3 cellular contexts compared by ENCODE assay signal in the genomic region with DNA sequence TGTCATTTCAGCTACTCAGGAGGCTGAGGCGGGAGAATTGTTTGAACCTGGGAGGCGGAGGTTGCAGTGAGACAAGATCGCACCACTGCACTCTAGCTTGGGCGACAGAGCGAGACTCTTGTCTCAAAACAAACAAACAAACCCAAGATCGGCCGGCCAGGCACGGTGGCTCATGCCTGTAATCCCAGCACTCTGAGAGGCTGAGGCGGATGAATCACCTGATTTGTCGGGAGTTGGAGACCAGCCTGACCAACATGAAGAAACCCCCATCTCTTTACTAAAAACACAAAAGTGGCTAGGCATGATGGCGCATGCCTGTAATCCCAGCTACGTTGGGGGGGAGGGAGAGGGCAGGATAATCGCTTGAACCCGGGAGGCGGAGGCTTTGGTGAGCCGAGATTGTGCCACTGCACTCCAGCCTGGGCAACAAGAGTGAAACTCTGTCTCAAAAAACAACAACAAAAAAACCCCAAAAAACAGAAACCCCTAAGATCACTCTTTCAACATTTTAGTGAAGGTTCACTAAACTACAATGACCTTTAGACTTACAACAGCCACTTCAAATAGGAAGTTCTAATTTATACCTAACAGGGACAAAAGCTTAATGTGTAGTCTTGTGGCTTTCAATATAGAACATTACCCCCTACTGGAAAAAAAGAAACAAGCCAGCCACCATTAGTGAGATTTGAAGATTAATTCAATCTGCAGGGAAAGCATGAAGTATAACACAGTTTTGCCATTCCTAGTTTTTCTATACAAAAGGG.
TF ChIP-seq lines count a peak whose summit lies in the region.

No MANE protein-coding gene starts in this region.

TF ChIP-seq in SK-N-SH, 30 proteins besides CTCF, POLR2A, EP300 and RAD21:
- TF ChIP-seq JUND (IDR thresholded peaks at IDR 0.05) (no peak), MEF2A (IDR thresholded peaks at IDR 0.05; ENCODE audit: borderline replicate concordance, low read depth) (no peak), NRF1 (IDR thresholded peaks at IDR 0.05; ENCODE audit: low read depth, low read length) (no peak), CHD2 (IDR thresholded peaks at IDR 0.05; ENCODE audit: low read length, partially characterized antibody) (no peak)
- TF ChIP-seq, protein P1, sequence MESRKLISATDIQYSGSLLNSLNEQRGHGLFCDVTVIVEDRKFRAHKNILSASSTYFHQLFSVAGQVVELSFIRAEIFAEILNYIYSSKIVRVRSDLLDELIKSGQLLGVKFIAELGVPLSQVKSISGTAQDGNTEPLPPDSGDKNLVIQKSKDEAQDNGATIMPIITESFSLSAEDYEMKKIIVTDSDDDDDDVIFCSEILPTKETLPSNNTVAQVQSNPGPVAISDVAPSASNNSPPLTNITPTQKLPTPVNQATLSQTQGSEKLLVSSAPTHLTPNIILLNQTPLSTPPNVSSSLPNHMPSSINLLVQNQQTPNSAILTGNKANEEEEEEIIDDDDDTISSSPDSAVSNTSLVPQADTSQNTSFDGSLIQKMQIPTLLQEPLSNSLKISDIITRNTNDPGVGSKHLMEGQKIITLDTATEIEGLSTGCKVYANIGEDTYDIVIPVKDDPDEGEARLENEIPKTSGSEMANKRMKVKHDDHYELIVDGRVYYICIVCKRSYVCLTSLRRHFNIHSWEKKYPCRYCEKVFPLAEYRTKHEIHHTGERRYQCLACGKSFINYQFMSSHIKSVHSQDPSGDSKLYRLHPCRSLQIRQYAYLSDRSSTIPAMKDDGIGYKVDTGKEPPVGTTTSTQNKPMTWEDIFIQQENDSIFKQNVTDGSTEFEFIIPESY (IDR thresholded peaks at IDR 0.05; ENCODE audit: borderline replicate concordance, low read depth), result no peak
- TF ChIP-seq, protein P2, sequence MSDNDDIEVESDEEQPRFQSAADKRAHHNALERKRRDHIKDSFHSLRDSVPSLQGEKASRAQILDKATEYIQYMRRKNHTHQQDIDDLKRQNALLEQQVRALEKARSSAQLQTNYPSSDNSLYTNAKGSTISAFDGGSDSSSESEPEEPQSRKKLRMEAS (IDR thresholded peaks at IDR 0.05; ENCODE audit: low read depth), result no peak
TF ChIP-seq in SK-N-SH: peak in this region for 0.

TF ChIP-seq in SK-N-SH treated with all-trans-retinoic acid at 6 μM for 48 hours, 23 proteins besides CTCF, POLR2A, EP300 and RAD21:
- TF ChIP-seq, protein P3, sequence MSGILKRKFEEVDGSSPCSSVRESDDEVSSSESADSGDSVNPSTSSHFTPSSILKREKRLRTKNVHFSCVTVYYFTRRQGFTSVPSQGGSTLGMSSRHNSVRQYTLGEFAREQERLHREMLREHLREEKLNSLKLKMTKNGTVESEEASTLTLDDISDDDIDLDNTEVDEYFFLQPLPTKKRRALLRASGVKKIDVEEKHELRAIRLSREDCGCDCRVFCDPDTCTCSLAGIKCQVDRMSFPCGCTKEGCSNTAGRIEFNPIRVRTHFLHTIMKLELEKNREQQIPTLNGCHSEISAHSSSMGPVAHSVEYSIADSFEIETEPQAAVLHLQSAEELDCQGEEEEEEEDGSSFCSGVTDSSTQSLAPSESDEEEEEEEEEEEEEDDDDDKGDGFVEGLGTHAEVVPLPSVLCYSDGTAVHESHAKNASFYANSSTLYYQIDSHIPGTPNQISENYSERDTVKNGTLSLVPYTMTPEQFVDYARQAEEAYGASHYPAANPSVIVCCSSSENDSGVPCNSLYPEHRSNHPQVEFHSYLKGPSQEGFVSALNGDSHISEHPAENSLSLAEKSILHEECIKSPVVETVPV (CRISPR knock-in tag; IDR thresholded peaks at IDR 0.05), result no peak

TF ChIP-seq in K562, 482 proteins besides CTCF, POLR2A, EP300 and RAD21:
- TF ChIP-seq POLR2G (IDR thresholded peaks at IDR 0.05; ENCODE audit: low read depth, low read length) (peak; percentile 45; the same call in 1 of the 2 replicates), ARNT (IDR thresholded peaks at IDR 0.05) (no peak), SOX6 (IDR thresholded peaks at IDR 0.05) (no peak), ZNF282 (CRISPR knock-in tag; IDR thresholded peaks at IDR 0.05) (no peak), RBFOX2 (IDR thresholded peaks at IDR 0.05; ENCODE audit: low read depth, low read length) (peak; percentile 68), PTBP1 (IDR thresholded peaks at IDR 0.05; ENCODE audit: low read depth, low read length) (no peak), POLR2AphosphoS2 (IDR thresholded peaks at IDR 0.05; ENCODE audit: low read length) (peak; percentile 20; the same call in 1 of the 2 replicates), IFI16 (CRISPR knock-in tag; IDR thresholded peaks at IDR 0.05) (no peak), SUPT5H (IDR thresholded peaks at IDR 0.05) (peak; percentile 35; the same call in 1 of the 2 replicates), KAT7 (CRISPR knock-in tag; IDR thresholded peaks at IDR 0.05; ENCODE audit: borderline replicate concordance) (no peak)
- TF ChIP-seq, protein P4, sequence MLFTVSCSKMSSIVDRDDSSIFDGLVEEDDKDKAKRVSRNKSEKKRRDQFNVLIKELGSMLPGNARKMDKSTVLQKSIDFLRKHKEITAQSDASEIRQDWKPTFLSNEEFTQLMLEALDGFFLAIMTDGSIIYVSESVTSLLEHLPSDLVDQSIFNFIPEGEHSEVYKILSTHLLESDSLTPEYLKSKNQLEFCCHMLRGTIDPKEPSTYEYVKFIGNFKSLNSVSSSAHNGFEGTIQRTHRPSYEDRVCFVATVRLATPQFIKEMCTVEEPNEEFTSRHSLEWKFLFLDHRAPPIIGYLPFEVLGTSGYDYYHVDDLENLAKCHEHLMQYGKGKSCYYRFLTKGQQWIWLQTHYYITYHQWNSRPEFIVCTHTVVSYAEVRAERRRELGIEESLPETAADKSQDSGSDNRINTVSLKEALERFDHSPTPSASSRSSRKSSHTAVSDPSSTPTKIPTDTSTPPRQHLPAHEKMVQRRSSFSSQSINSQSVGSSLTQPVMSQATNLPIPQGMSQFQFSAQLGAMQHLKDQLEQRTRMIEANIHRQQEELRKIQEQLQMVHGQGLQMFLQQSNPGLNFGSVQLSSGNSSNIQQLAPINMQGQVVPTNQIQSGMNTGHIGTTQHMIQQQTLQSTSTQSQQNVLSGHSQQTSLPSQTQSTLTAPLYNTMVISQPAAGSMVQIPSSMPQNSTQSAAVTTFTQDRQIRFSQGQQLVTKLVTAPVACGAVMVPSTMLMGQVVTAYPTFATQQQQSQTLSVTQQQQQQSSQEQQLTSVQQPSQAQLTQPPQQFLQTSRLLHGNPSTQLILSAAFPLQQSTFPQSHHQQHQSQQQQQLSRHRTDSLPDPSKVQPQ (CRISPR knock-in tag; IDR thresholded peaks at IDR 0.05; ENCODE audit: borderline replicate concordance), result no peak
- TF ChIP-seq, protein P5, sequence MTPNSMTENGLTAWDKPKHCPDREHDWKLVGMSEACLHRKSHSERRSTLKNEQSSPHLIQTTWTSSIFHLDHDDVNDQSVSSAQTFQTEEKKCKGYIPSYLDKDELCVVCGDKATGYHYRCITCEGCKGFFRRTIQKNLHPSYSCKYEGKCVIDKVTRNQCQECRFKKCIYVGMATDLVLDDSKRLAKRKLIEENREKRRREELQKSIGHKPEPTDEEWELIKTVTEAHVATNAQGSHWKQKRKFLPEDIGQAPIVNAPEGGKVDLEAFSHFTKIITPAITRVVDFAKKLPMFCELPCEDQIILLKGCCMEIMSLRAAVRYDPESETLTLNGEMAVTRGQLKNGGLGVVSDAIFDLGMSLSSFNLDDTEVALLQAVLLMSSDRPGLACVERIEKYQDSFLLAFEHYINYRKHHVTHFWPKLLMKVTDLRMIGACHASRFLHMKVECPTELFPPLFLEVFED (CRISPR knock-in tag; conservative IDR thresholded peaks at IDR 0.05), result peak; percentile 71; the same call in 1 of the 2 replicates
- TF ChIP-seq, protein P6, sequence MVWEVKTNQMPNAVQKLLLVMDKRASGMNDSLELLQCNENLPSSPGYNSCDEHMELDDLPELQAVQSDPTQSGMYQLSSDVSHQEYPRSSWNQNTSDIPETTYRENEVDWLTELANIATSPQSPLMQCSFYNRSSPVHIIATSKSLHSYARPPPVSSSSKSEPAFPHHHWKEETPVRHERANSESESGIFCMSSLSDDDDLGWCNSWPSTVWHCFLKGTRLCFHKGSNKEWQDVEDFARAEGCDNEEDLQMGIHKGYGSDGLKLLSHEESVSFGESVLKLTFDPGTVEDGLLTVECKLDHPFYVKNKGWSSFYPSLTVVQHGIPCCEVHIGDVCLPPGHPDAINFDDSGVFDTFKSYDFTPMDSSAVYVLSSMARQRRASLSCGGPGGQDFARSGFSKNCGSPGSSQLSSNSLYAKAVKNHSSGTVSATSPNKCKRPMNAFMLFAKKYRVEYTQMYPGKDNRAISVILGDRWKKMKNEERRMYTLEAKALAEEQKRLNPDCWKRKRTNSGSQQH (CRISPR knock-in tag; IDR thresholded peaks at IDR 0.05), result no peak
- TF ChIP-seq, protein P7, sequence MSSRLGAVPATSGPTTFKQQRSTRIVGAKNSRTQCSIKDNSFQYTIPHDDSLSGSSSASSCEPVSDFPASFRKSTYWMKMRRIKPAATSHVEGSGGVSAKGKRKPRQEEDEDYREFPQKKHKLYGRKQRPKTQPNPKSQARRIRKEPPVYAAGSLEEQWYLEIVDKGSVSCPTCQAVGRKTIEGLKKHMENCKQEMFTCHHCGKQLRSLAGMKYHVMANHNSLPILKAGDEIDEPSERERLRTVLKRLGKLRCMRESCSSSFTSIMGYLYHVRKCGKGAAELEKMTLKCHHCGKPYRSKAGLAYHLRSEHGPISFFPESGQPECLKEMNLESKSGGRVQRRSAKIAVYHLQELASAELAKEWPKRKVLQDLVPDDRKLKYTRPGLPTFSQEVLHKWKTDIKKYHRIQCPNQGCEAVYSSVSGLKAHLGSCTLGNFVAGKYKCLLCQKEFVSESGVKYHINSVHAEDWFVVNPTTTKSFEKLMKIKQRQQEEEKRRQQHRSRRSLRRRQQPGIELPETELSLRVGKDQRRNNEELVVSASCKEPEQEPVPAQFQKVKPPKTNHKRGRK (tag; IDR thresholded peaks at IDR 0.05), result no peak
- TF ChIP-seq, protein P8, sequence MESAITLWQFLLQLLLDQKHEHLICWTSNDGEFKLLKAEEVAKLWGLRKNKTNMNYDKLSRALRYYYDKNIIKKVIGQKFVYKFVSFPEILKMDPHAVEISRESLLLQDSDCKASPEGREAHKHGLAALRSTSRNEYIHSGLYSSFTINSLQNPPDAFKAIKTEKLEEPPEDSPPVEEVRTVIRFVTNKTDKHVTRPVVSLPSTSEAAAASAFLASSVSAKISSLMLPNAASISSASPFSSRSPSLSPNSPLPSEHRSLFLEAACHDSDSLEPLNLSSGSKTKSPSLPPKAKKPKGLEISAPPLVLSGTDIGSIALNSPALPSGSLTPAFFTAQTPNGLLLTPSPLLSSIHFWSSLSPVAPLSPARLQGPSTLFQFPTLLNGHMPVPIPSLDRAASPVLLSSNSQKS (CRISPR knock-in tag; IDR thresholded peaks at IDR 0.05), result no peak
